In genomic region chr14:103894034-103894722, GRCh38 we compare ENCODE assay signal across 26 cellular contexts. TPM values are rescaled to one million over a fixed set of nuclear protein-coding genes. Genes with fewer than 3 reads are reported as not detected.
"Had no signal": no experiment of that assay in that cellular context is flagged by ENCODE, and none has a peak within 500 bp of the region (broad histone marks: within the 10 kb centered on the region; RNA-seq: fewer than 3 reads in every experiment).

No MANE protein-coding gene starts in this region.

- H3K9me3 Mint-ChIP-seq: activated naive CD8-positive, alpha-beta T cell treated with anti-CD3 and anti-CD28 coated beads, Interleukin-2, amount 10 ng/mL, durations not matched to agents 7 days and 5 days; naive thymus-derived CD8-positive, alpha-beta T cell; stimulated activated naive CD8-positive, alpha-beta T cell treated with anti-CD3 and anti-CD28 coated beads, Interleukin-15, Interleukin-2, amounts not matched to agents 100 ng/mL and 50 ng/mL, for 24 hours had no signal

- H3K27me3 ChIP-seq: breast epithelium, esophagus squamous epithelium, right atrium auricular region, SJCRH30, upper lobe of right lung had no signal

- H3K9me3 ChIP-seq: breast epithelium, esophagus squamous epithelium, right atrium auricular region, SJCRH30, upper lobe of right lung had no signal

- H3K36me3 ChIP-seq: breast epithelium, esophagus squamous epithelium, right atrium auricular region, SJCRH30, upper lobe of right lung had no signal

- H3K27ac ChIP-seq: breast epithelium, esophagus squamous epithelium, right atrium auricular region, SJCRH30, upper lobe of right lung had no signal

- H3K27ac Mint-ChIP-seq: activated naive CD8-positive, alpha-beta T cell treated with anti-CD3 and anti-CD28 coated beads, Interleukin-2, amount 10 ng/mL, durations not matched to agents 7 days and 5 days; activated T-helper 1 cell treated with anti-CD3 and anti-CD28 coated beads, Interleukin-12 subunit alpha, Interleukin-12 subunit beta, Interleukin-2, Interleukin-4 antibody, amounts not matched to agents 30 ng/mL and 10 ng/mL and 1 ng/mL, durations not matched to agents 14 hours and 24 hours and 36 hours; naive thymus-derived CD8-positive, alpha-beta T cell; stimulated activated naive CD8-positive, alpha-beta T cell treated with anti-CD3 and anti-CD28 coated beads, Interleukin-15, Interleukin-2, amounts not matched to agents 100 ng/mL and 50 ng/mL, for 24 hours; T-helper 2 cell treated with Interferon-gamma antibody and Interleukin-4, amounts not matched to agents 5 μg/mL and 100 μg/mL, for 36 hours had no signal

- FAIRE-seq: endothelial cell of umbilical vein had no signal

- ATAC-seq: naive thymus-derived CD8-positive, alpha-beta T cell had no signal

- H3K36me3 Mint-ChIP-seq: activated naive CD8-positive, alpha-beta T cell treated with anti-CD3 and anti-CD28 coated beads, Interleukin-2, amount 10 ng/mL, durations not matched to agents 7 days and 5 days; naive thymus-derived CD8-positive, alpha-beta T cell had no signal

- H3K4me3 ChIP-seq: breast epithelium, esophagus squamous epithelium, right atrium auricular region, SJCRH30, smooth muscle cell, upper lobe of right lung had no signal

- H3K27me3 Mint-ChIP-seq: activated naive CD8-positive, alpha-beta T cell treated with anti-CD3 and anti-CD28 coated beads, Interleukin-2, amount 10 ng/mL, durations not matched to agents 7 days and 5 days; naive thymus-derived CD8-positive, alpha-beta T cell; stimulated activated naive CD8-positive, alpha-beta T cell treated with anti-CD3 and anti-CD28 coated beads, Interleukin-15, Interleukin-2, amounts not matched to agents 100 ng/mL and 50 ng/mL, for 24 hours had no signal

- DNase-seq: activated CD4-positive, alpha-beta T cell treated with anti-CD3 and anti-CD28 coated beads, Interleukin-2, amount 50 U/mL, for 1 hour; activated CD8-positive, alpha-beta memory T cell treated with anti-CD3 and anti-CD28 coated beads for 24 hours; activated naive CD4-positive, alpha-beta T cell; activated naive CD8-positive, alpha-beta T cell treated with anti-CD3 and anti-CD28 coated beads, Interleukin-2, amount 10 ng/mL, durations not matched to agents 7 days and 5 days; anterior cingulate cortex; esophagus squamous epithelium; hippocampal formation; kidney glomerular epithelial cell; midbrain; naive thymus-derived CD8-positive, alpha-beta T cell; SJCRH30; SW 1271; upper lobe of right lung had no signal

- H3K4me1 ChIP-seq: breast epithelium had no signal

- H3K4me1 Mint-ChIP-seq: activated naive CD8-positive, alpha-beta T cell treated with anti-CD3 and anti-CD28 coated beads, Interleukin-2, amount 10 ng/mL, durations not matched to agents 7 days and 5 days had no signal

- H3K4me3 Mint-ChIP-seq: activated naive CD8-positive, alpha-beta T cell treated with anti-CD3 and anti-CD28 coated beads, Interleukin-2, amount 10 ng/mL, durations not matched to agents 7 days and 5 days; activated T-helper 1 cell treated with anti-CD3 and anti-CD28 coated beads, Interleukin-12 subunit alpha, Interleukin-12 subunit beta, Interleukin-2, Interleukin-4 antibody, amounts not matched to agents 30 ng/mL and 10 ng/mL and 1 ng/mL, durations not matched to agents 14 hours and 24 hours and 36 hours; stimulated activated naive CD8-positive, alpha-beta T cell treated with anti-CD3 and anti-CD28 coated beads, Interleukin-15, Interleukin-2, amounts not matched to agents 100 ng/mL and 50 ng/mL, for 24 hours; T-helper 2 cell treated with Interferon-gamma antibody and Interleukin-4, amounts not matched to agents 5 μg/mL and 100 μg/mL, for 36 hours had no signal

RNA-seq across cellular contexts. Expression of gene TDRD9, which starts 34.1 kb away (rescaled TPM):
- total RNA-seq: activated T-helper 1 cell treated with anti-CD3 and anti-CD28 coated beads, Interleukin-12 subunit alpha, Interleukin-12 subunit beta, Interleukin-2, Interleukin-4 antibody, amounts not matched to agents 30 ng/mL and 10 ng/mL and 1 ng/mL, durations not matched to agents 14 hours and 24 hours and 36 hours; SJCRH30 had no signal
- polyA plus RNA-seq: smooth muscle cell had no signal

RNA-seq across cellular contexts. Expression of gene RD3L, which starts 48.2 kb away (rescaled TPM):
- total RNA-seq: activated naive CD8-positive, alpha-beta T cell treated with anti-CD3 and anti-CD28 coated beads, Interleukin-2, amount 10 ng/mL, durations not matched to agents 7 days and 5 days; activated T-helper 1 cell treated with anti-CD3 and anti-CD28 coated beads, Interleukin-12 subunit alpha, Interleukin-12 subunit beta, Interleukin-2, Interleukin-4 antibody, amounts not matched to agents 30 ng/mL and 10 ng/mL and 1 ng/mL, durations not matched to agents 14 hours and 24 hours and 36 hours; breast epithelium; cerebellum; endothelial cell of umbilical vein; esophagus squamous epithelium; fibroblast of villous mesenchyme; glomerular endothelial cell; lung microvascular endothelial cell; naive thymus-derived CD8-positive, alpha-beta T cell; posterior vena cava; SJCRH30; smooth muscle cell; temporal lobe; upper lobe of right lung had no signal
- polyA plus RNA-seq: endothelial cell of umbilical vein; naive thymus-derived CD8-positive, alpha-beta T cell; smooth muscle cell had no signal
